In the genomic region with DNA sequence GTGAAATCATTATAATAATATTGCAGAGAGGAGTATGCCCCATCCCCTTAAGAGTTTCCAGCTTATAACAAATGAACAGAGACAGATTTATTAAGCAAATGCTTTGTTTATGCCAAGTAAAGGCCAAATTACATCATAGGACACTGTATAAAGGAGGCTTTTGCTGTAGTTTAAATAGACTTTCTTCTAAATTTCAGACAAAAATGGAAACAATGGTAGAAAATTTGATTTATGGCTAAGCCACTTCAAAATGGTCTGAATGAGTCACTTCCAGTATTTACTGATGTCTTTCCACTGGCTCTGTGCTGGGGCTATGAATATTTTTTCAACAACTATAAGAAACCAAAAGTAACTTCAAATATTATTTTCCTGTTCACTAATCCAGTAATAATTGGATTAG, we compare ENCODE assay signal across 13 cellular contexts.
"Had no signal": no experiment of that assay in that cellular context is flagged by ENCODE, and none has a peak within 500 bp of the region (broad histone marks: within the 10 kb centered on the region; RNA-seq: fewer than 3 reads in every experiment).

No MANE protein-coding gene starts in this region.

- H3K4me1 Mint-ChIP-seq: activated CD8-positive, alpha-beta memory T cell treated with anti-CD3 and anti-CD28 coated beads, Interleukin-2, amount 10 ng/mL, durations not matched to agents 7 days and 5 days; activated naive CD4-positive, alpha-beta T cell treated with anti-CD3 and anti-CD28 coated beads, Interleukin-2, amount 50 U/mL, for 24 hours; naive B cell had no signal

- DNase-seq: activated CD4-positive, alpha-beta T cell treated with anti-CD3 and anti-CD28 coated beads for 1 hour; activated CD4-positive, alpha-beta T cell treated with anti-CD3 and anti-CD28 coated beads, Interleukin-2, amount 50 U/mL, for 48 hours; activated CD8-positive, alpha-beta memory T cell treated with anti-CD3 and anti-CD28 coated beads, Interleukin-2, amount 10 ng/mL, durations not matched to agents 7 days and 5 days; activated effector memory CD4-positive, alpha-beta T cell treated with Interleukin-2 at 50 U/mL for 16 hours; activated T-cell treated with anti-CD3 and anti-CD28 coated beads, Interleukin-2, amount 50 U/mL, for 24 hours; cerebellar nuclear complex; midbrain; naive B cell; pancreas; stimulated activated CD4-positive, alpha-beta T cell treated with anti-CD3 and anti-CD28 coated beads, Interleukin-4, amount 100 ng/mL, for 1 hour; tibial artery had no signal

- H3K27ac Mint-ChIP-seq: activated CD8-positive, alpha-beta memory T cell treated with anti-CD3 and anti-CD28 coated beads, Interleukin-2, amount 10 ng/mL, durations not matched to agents 7 days and 5 days; activated naive CD4-positive, alpha-beta T cell treated with anti-CD3 and anti-CD28 coated beads, Interleukin-2, amount 50 U/mL, for 24 hours; activated T-cell treated with anti-CD3 and anti-CD28 coated beads, Interleukin-2, amount 50 U/mL, for 24 hours; dendritic cell treated with granulocyte-macrophage colony-stimulating factor and Interleukin-4, amounts not matched to agents 40 ng/mL and 50 ng/mL, for 4 days; naive B cell had no signal

- H3K4me3 ChIP-seq: pancreas, tibial artery had no signal

- H3K27me3 ChIP-seq: pancreas, tibial artery had no signal

- H3K4me3 Mint-ChIP-seq: activated CD8-positive, alpha-beta memory T cell treated with anti-CD3 and anti-CD28 coated beads, Interleukin-2, amount 10 ng/mL, durations not matched to agents 7 days and 5 days; activated naive CD4-positive, alpha-beta T cell treated with anti-CD3 and anti-CD28 coated beads, Interleukin-2, amount 50 U/mL, for 24 hours; activated T-cell treated with anti-CD3 and anti-CD28 coated beads, Interleukin-2, amount 50 U/mL, for 24 hours; dendritic cell treated with granulocyte-macrophage colony-stimulating factor and Interleukin-4, amounts not matched to agents 40 ng/mL and 50 ng/mL, for 4 days; naive B cell had no signal

- ATAC-seq: activated CD8-positive, alpha-beta memory T cell treated with anti-CD3 and anti-CD28 coated beads, Interleukin-2, amount 10 ng/mL, durations not matched to agents 7 days and 5 days; pancreas had no signal

- H3K9me3 Mint-ChIP-seq: activated naive CD4-positive, alpha-beta T cell treated with anti-CD3 and anti-CD28 coated beads, Interleukin-2, amount 50 U/mL, for 24 hours; activated T-cell treated with anti-CD3 and anti-CD28 coated beads, Interleukin-2, amount 50 U/mL, for 24 hours; dendritic cell treated with granulocyte-macrophage colony-stimulating factor and Interleukin-4, amounts not matched to agents 40 ng/mL and 50 ng/mL, for 4 days had no signal

- H3K4me1 ChIP-seq: pancreas, tibial artery had no signal

- H3K36me3 Mint-ChIP-seq: activated CD8-positive, alpha-beta memory T cell treated with anti-CD3 and anti-CD28 coated beads, Interleukin-2, amount 10 ng/mL, durations not matched to agents 7 days and 5 days; activated naive CD4-positive, alpha-beta T cell treated with anti-CD3 and anti-CD28 coated beads, Interleukin-2, amount 50 U/mL, for 24 hours; naive B cell had no signal

- H3K27ac ChIP-seq: pancreas, tibial artery had no signal

- H3K27me3 Mint-ChIP-seq: activated CD8-positive, alpha-beta memory T cell treated with anti-CD3 and anti-CD28 coated beads, Interleukin-2, amount 10 ng/mL, durations not matched to agents 7 days and 5 days; dendritic cell treated with granulocyte-macrophage colony-stimulating factor and Interleukin-4, amounts not matched to agents 40 ng/mL and 50 ng/mL, for 4 days; naive B cell had no signal

- FAIRE-seq: pancreas had no signal

- H3K9me3 ChIP-seq: pancreas, tibial artery had no signal

- H3K36me3 ChIP-seq: pancreas, tibial artery had no signal
